ENCODE assay signal across 9 cellular contexts in the genomic region with DNA sequence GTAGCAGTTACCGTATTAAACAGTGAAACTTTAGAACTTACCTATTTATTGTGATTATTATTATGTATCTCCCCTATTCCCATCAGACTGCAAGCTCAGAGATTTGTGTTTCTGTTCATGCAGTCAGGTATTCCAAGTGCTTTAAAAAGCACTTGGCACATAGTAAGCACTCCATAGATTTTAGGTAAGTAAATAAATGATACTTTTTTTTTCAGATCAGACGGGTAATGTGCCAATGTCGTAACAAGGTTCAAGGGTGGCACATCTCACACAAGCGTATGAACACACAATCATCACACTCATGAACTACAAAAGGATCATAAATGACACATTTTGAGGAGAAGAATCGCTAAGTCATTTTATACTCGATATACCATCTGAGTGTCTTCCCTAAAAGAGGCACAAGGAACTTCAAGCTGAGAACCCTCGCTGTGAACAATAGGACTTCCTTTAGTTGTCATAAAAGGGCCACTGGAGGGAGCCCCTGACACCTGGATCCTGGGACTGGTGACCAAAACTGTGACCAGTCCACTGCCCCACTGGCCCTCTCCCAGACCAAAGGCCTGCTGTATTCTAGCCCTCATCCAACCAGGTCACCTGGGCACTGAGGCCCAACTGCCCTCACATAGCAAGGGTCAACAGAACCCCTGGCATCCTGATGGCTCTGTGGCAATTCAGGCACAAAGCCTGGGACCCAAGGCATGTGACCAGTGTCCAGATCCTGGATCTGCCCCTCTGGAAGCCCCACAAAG. TPM values are rescaled to one million over a fixed set of nuclear protein-coding genes. Genes with fewer than 3 reads are reported as not detected.
A peak's percentile ranks its signal among the peaks of the same experiment; 100 is the strongest.
DNase-seq lines count a peak whose midpoint lies in the region; ATAC-seq and TF ChIP-seq lines count a peak whose summit lies in the region.
"Had no signal": no experiment of that assay in that cellular context is flagged by ENCODE, and none has a peak within 500 bp of the region (broad histone marks: within the 10 kb centered on the region; RNA-seq: fewer than 3 reads in every experiment).

No MANE protein-coding gene starts in this region.

- no peak overlapping the region for H3K18ac ChIP-seq in IMR-90 (ENCODE audit: low read depth, low read length)

- CTCF ChIA-PET in IMR-90 (lab: Yijun Ruan, JAX) = interaction anchor here (0.6 to 1.2 kb wide), 3 partner anchors 13 to 74 kb away, joined by 4 to 13 read pairs (median 4); no protein-coding TSS in a partner anchor
- CTCF ChIA-PET in CD8-positive, alpha-beta T cell (lab: Charles Lee) = interaction anchor here (1.0 kb wide), 1 partner anchor 99 kb away, joined by 3 read pairs; no protein-coding TSS in a partner anchor

- peak; percentile 73 for ATAC-seq in IMR-90 (ENCODE audit: low read depth)
- no peak for ATAC-seq in GM18870 (IDR thresholded peaks at IDR 0.05; ENCODE audit: unreplicated experiment)
- ATAC-seq in activated T-helper 17 cell treated with anti-CD3 and anti-CD28 coated beads, Interleukin-2, amount 50 U/mL, for 72 hours (replicated peaks) = no peak
- ATAC-seq in CD8-positive, alpha-beta T cell = no peak

- no peaks in the 10 kb centered on the region for H3K36me3 Mint-ChIP-seq in CD14-positive monocyte
- no peaks in the 10 kb centered on the region for H3K36me3 Mint-ChIP-seq in activated T-helper 17 cell treated with anti-CD3 and anti-CD28 coated beads, Interleukin-2, amount 50 U/mL, for 72 hours (ENCODE audit: low read depth)
- H3K36me3 Mint-ChIP-seq in CD8-positive, alpha-beta T cell = no peaks in the 10 kb centered on the region
- H3K36me3 Mint-ChIP-seq in T-helper 2 cell treated with Interferon-gamma antibody and Interleukin-4, amounts not matched to agents 5 μg/mL and 100 μg/mL, for 36 hours (ENCODE audit: low read depth) = no peaks in the 10 kb centered on the region

- H3K4me3 Mint-ChIP-seq in CD14-positive monocyte = no peak overlapping the region
- no peak overlapping the region for H3K4me3 Mint-ChIP-seq in activated T-helper 17 cell treated with anti-CD3 and anti-CD28 coated beads, Interleukin-2, amount 50 U/mL, for 72 hours
- no peak overlapping the region for H3K4me3 Mint-ChIP-seq in CD8-positive, alpha-beta T cell
- no peak overlapping the region for H3K4me3 Mint-ChIP-seq in T-helper 2 cell treated with Interferon-gamma antibody and Interleukin-4, amounts not matched to agents 5 μg/mL and 100 μg/mL, for 36 hours
- H3K4me3 Mint-ChIP-seq: dendritic cell treated with granulocyte-macrophage colony-stimulating factor and Interleukin-4, amounts not matched to agents 40 ng/mL and 50 ng/mL, for 4 days had no signal

- no peak overlapping the region for H2BK15ac ChIP-seq in IMR-90 (ENCODE audit: low read depth, low read length)

- H3K4me1 ChIP-seq in IMR-90 (ENCODE audit: control insufficient read depth, insufficient read depth, low read length) = no peaks in the 10 kb centered on the region
- H3K4me1 ChIP-seq in CD8-positive, alpha-beta T cell (ENCODE audit: insufficient read depth, low read length) = no peaks in the 10 kb centered on the region

- H2AFZ ChIP-seq in IMR-90 (replicated peaks; ENCODE audit: low read length, poor library complexity) = peak overlapping the region; percentile 44

- peaks cover 6% of the 10 kb centered on the region for H3K4me1 Mint-ChIP-seq in CD14-positive monocyte
- no peaks in the 10 kb centered on the region for H3K4me1 Mint-ChIP-seq in activated T-helper 17 cell treated with anti-CD3 and anti-CD28 coated beads, Interleukin-2, amount 50 U/mL, for 72 hours
- H3K4me1 Mint-ChIP-seq in CD8-positive, alpha-beta T cell (ENCODE audit: low read depth) = no peaks in the 10 kb centered on the region
- no peaks in the 10 kb centered on the region for H3K4me1 Mint-ChIP-seq in T-helper 2 cell treated with Interferon-gamma antibody and Interleukin-4, amounts not matched to agents 5 μg/mL and 100 μg/mL, for 36 hours (ENCODE audit: low read depth)

- no peaks in the 10 kb centered on the region for H3K79me1 ChIP-seq in IMR-90 (ENCODE audit: low read depth in 1 of 2, low read length in 2 of 2)

- WGBS in IMR-90 (ENCODE audit: extremely low coverage in 2 of 2, insufficient read length in 1 of 2), 2 experiments = 95% methylated on average over 3 of the region's 7 CpGs; no CpG with 5 or more reads in 1 of the 2 experiments

- H4K5ac ChIP-seq in IMR-90 (ENCODE audit: low read depth, low read length) = no peak overlapping the region

- intact Hi-C loops in CD14-positive monocyte (cut with micrococcal nuclease) = no loop called here
- intact Hi-C loops in IMR-90 (cut with micrococcal nuclease) = loop anchor here (1.0 kb wide), 1 partner anchor 215 kb away; no protein-coding TSS in a partner anchor
- intact Hi-C loops in CD8-positive, alpha-beta T cell (cut with DNase I, micrococcal nuclease) = loop anchor here in 1 of 2 experiments (1.0 kb wide), 1 partner anchor 74 kb away; no protein-coding TSS in a partner anchor

- no peaks in the 10 kb centered on the region for H3K36me3 ChIP-seq in IMR-90 (ENCODE audit: control insufficient read depth, insufficient read depth, low read length)
- H3K36me3 ChIP-seq in CD8-positive, alpha-beta T cell (ENCODE audit: insufficient read depth, low read length) = no peaks in the 10 kb centered on the region

- no peak overlapping the region for H3K4ac ChIP-seq in IMR-90 (ENCODE audit: low read depth, low read length)

- peak; percentile 47 for TF ChIP-seq RAD21 in IMR-90 (IDR thresholded peaks at IDR 0.05; ENCODE audit: low read length)

- no peak overlapping the region for H3K27ac Mint-ChIP-seq in CD14-positive monocyte
- H3K27ac Mint-ChIP-seq in activated T-helper 17 cell treated with anti-CD3 and anti-CD28 coated beads, Interleukin-2, amount 50 U/mL, for 72 hours = no peak overlapping the region
- H3K27ac Mint-ChIP-seq in CD8-positive, alpha-beta T cell = no peak overlapping the region
- no peak overlapping the region for H3K27ac Mint-ChIP-seq in T-helper 2 cell treated with Interferon-gamma antibody and Interleukin-4, amounts not matched to agents 5 μg/mL and 100 μg/mL, for 36 hours
- H3K27ac Mint-ChIP-seq: dendritic cell treated with granulocyte-macrophage colony-stimulating factor and Interleukin-4, amounts not matched to agents 40 ng/mL and 50 ng/mL, for 4 days had no signal

- no peak overlapping the region for H2BK20ac ChIP-seq in IMR-90 (ENCODE audit: low read depth, low read length)

- H4K20me1 ChIP-seq in IMR-90 (ENCODE audit: insufficient read depth, low read length) = no peaks in the 10 kb centered on the region; the same call in 1 of the 2 replicates

- dilution Hi-C loops in IMR-90 (cut with HindIII; ENCODE audit: low sequenced_read_pairs, unreplicated experiment) = no loop called here

- no peak overlapping the region for H3K27ac ChIP-seq in IMR-90 (ENCODE audit: insufficient read depth, low read length)
- no peak overlapping the region for H3K27ac ChIP-seq in CD8-positive, alpha-beta T cell (ENCODE audit: low read depth, low read length)

- 0 out of 2 replicates have a peak overlapping the region, but pooled peaks have one; percentile 25 for H2AK5ac ChIP-seq in IMR-90 (ENCODE audit: low read depth, low read length)

- no peak overlapping the region for H4K8ac ChIP-seq in IMR-90 (ENCODE audit: low read depth in 2 of 2, low read length in 2 of 2)

- BruUV-seq in IMR-90 (replicated peaks; lab: Mats Ljungman, UMichigan) = no TSS peak

- H3K4me3 ChIP-seq in IMR-90 (ENCODE audit: insufficient read depth, low read depth, low read length) = no peak overlapping the region
- no peak overlapping the region for H3K4me3 ChIP-seq in astrocyte of the spinal cord (ENCODE audit: low read depth, low read length)
- no peak overlapping the region for H3K4me3 ChIP-seq in CD8-positive, alpha-beta T cell (ENCODE audit: low read depth, low read length)

- in situ Hi-C loops in IMR-90 (cut with MboI; ENCODE audit: low sequenced_read_pairs) = no loop called here
- in situ Hi-C loops in astrocyte of the spinal cord (cut with HindIII; ENCODE audit: low sequenced_read_pairs) = no loop called here

- H2AK9ac ChIP-seq in IMR-90 (replicated peaks; ENCODE audit: low read depth, low read length, poor library complexity) = no peak overlapping the region

- H3K9me3 ChIP-seq in IMR-90 (ENCODE audit: control insufficient read depth, insufficient read depth, low read length) = no peaks in the 10 kb centered on the region
- no peaks in the 10 kb centered on the region for H3K9me3 ChIP-seq in CD8-positive, alpha-beta T cell (ENCODE audit: low read length)

- peaks cover 0 to 3% (median 0%) of the 10 kb centered on the region in 3 donors for H3K27me3 Mint-ChIP-seq in CD14-positive monocyte (ENCODE audit: low read depth in 3 of 3)
- no peaks in the 10 kb centered on the region for H3K27me3 Mint-ChIP-seq in activated T-helper 17 cell treated with anti-CD3 and anti-CD28 coated beads, Interleukin-2, amount 50 U/mL, for 72 hours
- H3K27me3 Mint-ChIP-seq in CD8-positive, alpha-beta T cell (ENCODE audit: low read depth) = no peaks in the 10 kb centered on the region
- no peaks in the 10 kb centered on the region for H3K27me3 Mint-ChIP-seq in T-helper 2 cell treated with Interferon-gamma antibody and Interleukin-4, amounts not matched to agents 5 μg/mL and 100 μg/mL, for 36 hours (ENCODE audit: low read depth)
- H3K27me3 Mint-ChIP-seq: dendritic cell treated with granulocyte-macrophage colony-stimulating factor and Interleukin-4, amounts not matched to agents 40 ng/mL and 50 ng/mL, for 4 days had no signal

- H2BK120ac ChIP-seq in IMR-90 (ENCODE audit: low read depth, low read length) = no peak overlapping the region

- no peak overlapping the region for H3K9ac ChIP-seq in IMR-90 (ENCODE audit: low read depth, low read length)

- no peak overlapping the region for H3K23ac ChIP-seq in IMR-90 (ENCODE audit: low read depth, low read length)

- H3K27me3 ChIP-seq in IMR-90 (ENCODE audit: control insufficient read depth, insufficient read depth, low read length) = peaks cover 5% of the 10 kb centered on the region
- no peaks in the 10 kb centered on the region for H3K27me3 ChIP-seq in CD8-positive, alpha-beta T cell (ENCODE audit: insufficient read depth, low read length)

- no peak overlapping the region for H2BK5ac ChIP-seq in IMR-90 (ENCODE audit: low read depth, low read length, poor library complexity, severe bottlenecking)

- H3K14ac ChIP-seq in IMR-90 (replicated peaks; ENCODE audit: low read depth, low read length) = no peak overlapping the region

- H3K9me3 Mint-ChIP-seq in CD14-positive monocyte = no peaks in the 10 kb centered on the region
- no peaks in the 10 kb centered on the region for H3K9me3 Mint-ChIP-seq in activated T-helper 17 cell treated with anti-CD3 and anti-CD28 coated beads, Interleukin-2, amount 50 U/mL, for 72 hours
- no peaks in the 10 kb centered on the region for H3K9me3 Mint-ChIP-seq in CD8-positive, alpha-beta T cell
- H3K9me3 Mint-ChIP-seq in T-helper 2 cell treated with Interferon-gamma antibody and Interleukin-4, amounts not matched to agents 5 μg/mL and 100 μg/mL, for 36 hours = no peaks in the 10 kb centered on the region
- H3K9me3 Mint-ChIP-seq: dendritic cell treated with granulocyte-macrophage colony-stimulating factor and Interleukin-4, amounts not matched to agents 40 ng/mL and 50 ng/mL, for 4 days had no signal

- no peak overlapping the region for H3K56ac ChIP-seq in IMR-90 (ENCODE audit: extremely low read depth, insufficient read depth, low read length)

- TF ChIP-seq CTCF in CD14-positive monocyte (IDR thresholded peaks at IDR 0.05) = peak; percentile 71
- TF ChIP-seq CTCF in IMR-90 (conservative IDR thresholded peaks at IDR 0.05; ENCODE audit: low read depth, low read length) = peak; percentile 42
- TF ChIP-seq CTCF in astrocyte of the spinal cord (IDR thresholded peaks at IDR 0.05; ENCODE audit: low read depth, low read length) = peak; percentile 44
- TF ChIP-seq CTCF in CD8-positive, alpha-beta T cell (IDR thresholded peaks at IDR 0.05) = no peak

- no peaks in the 10 kb centered on the region for H3K9me1 ChIP-seq in IMR-90 (ENCODE audit: insufficient read depth, low read length)

- POLR2A ChIA-PET in IMR-90 (lab: Charles Lee; ENCODE audit: unreplicated experiment) = no interaction called here
- POLR2A ChIA-PET in CD8-positive, alpha-beta T cell (lab: Charles Lee) = no interaction called here

- H3K4me2 ChIP-seq in IMR-90 (ENCODE audit: low read depth, low read length) = no peak overlapping the region

- DNase-seq in CD14-positive monocyte (ENCODE audit: low spot score) (no peak), IMR-90 (peak; percentile 23), astrocyte of the spinal cord (ENCODE audit: low read depth, low spot score) (peak; percentile 26), kidney tubule cell (ENCODE audit: low spot score) (peak; percentile 45)
- DNase-seq in CD8-positive, alpha-beta T cell = no peak
- no peak for DNase-seq in T-helper 2 cell treated with Interferon-gamma antibody and Interleukin-4, amounts not matched to agents 5 μg/mL and 100 μg/mL, for 36 hours (ENCODE audit: low spot score)

- H4K91ac ChIP-seq in IMR-90 (ENCODE audit: insufficient read depth, low read depth, low read length) = no peak overlapping the region

- no peak for TF ChIP-seq POLR2A in IMR-90 (IDR thresholded peaks at IDR 0.05; ENCODE audit: low read depth, low read length)

RNA-seq across cellular contexts. Expression of gene KIF9, which starts 32.1 kb away (rescaled TPM):
- polyA plus RNA-seq in CD14-positive monocyte (1 to 10 TPM; 3.8 to 5.1 TPM), IMR-90 (2012; rRNA removed) (5.0 and 5.7 TPM in 2 replicates)
- total RNA-seq in IMR-90 (2012; rRNA removed) = 1.8 and 3.6 TPM in 2 replicates
- 4.1 and 4.4 TPM in 2 replicates for polyA plus RNA-seq in IMR-90 (2012; cell fraction: cytosol; rRNA removed)
- 1.9 and 2.4 TPM in 2 replicates for polyA plus RNA-seq in IMR-90 (2012; cell fraction: nucleus; rRNA removed; ENCODE audit: low replicate concordance)
- 1 to 10 TPM; 3.0 to 5.6 TPM for total RNA-seq in activated T-helper 17 cell treated with anti-CD3 and anti-CD28 coated beads, Interleukin-2, amount 50 U/mL, for 72 hours
- total RNA-seq in CD8-positive, alpha-beta T cell = 10 to 100 TPM; 11.7 to 12.2 TPM

RNA-seq across cellular contexts. Expression of gene KLHL18, which starts 32.3 kb away (rescaled TPM):
- 10 to 100 TPM; 45.3 to 63.3 TPM for polyA plus RNA-seq in CD14-positive monocyte
- 38.9 and 76.2 TPM in 2 replicates for total RNA-seq in IMR-90 (2012; rRNA removed)
- 29.1 and 40.0 TPM in 2 replicates for polyA plus RNA-seq in IMR-90 (2012; rRNA removed)
- 40.1 and 43.2 TPM in 2 replicates for polyA plus RNA-seq in IMR-90 (2012; cell fraction: cytosol; rRNA removed)
- polyA plus RNA-seq in IMR-90 (2012; cell fraction: nucleus; rRNA removed; ENCODE audit: low replicate concordance) = 33.9 and 40.9 TPM in 2 replicates
- 10 to 100 TPM; 19.1 to 54.8 TPM for total RNA-seq in activated T-helper 17 cell treated with anti-CD3 and anti-CD28 coated beads, Interleukin-2, amount 50 U/mL, for 72 hours
- 10 to 100 TPM; 61.6 to 62.8 TPM for total RNA-seq in CD8-positive, alpha-beta T cell

Comparison
In these comparisons a context has a peak if more than half of its experiments do, and no peak if none do; other contexts are left out.
1. DNase-seq: peak in IMR-90 (single experiment), astrocyte of the spinal cord (single experiment) and kidney tubule cell (single experiment); none in CD14-positive monocyte (single experiment), CD8-positive, alpha-beta T cell (0 of 7) and T-helper 2 cell treated with Interferon-gamma antibody and Interleukin-4, amounts not matched to agents 5 μg/mL and 100 μg/mL, for 36 hours (single experiment).